7 cellular contexts compared by ENCODE assay signal in genomic region chr3:197555281-197556261, GRCh38. TPM values are rescaled to one million over a fixed set of nuclear protein-coding genes. Genes with fewer than 3 reads are reported as not detected.
DNase-seq lines count a peak whose midpoint lies in the region; ATAC-seq and TF ChIP-seq lines count a peak whose summit lies in the region.

A gene with protein sequence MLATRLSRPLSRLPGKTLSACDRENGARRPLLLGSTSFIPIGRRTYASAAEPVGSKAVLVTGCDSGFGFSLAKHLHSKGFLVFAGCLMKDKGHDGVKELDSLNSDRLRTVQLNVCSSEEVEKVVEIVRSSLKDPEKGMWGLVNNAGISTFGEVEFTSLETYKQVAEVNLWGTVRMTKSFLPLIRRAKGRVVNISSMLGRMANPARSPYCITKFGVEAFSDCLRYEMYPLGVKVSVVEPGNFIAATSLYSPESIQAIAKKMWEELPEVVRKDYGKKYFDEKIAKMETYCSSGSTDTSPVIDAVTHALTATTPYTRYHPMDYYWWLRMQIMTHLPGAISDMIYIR (minus strand): TSS chr3:197555968. CDS start chr3:197546443, 9,525 bp downstream.

- H3K4me3 Mint-ChIP-seq in activated CD8-positive, alpha-beta T cell treated with anti-CD3 and anti-CD28 coated beads for 36 hours = peak within 1 kb of the TSS; percentile 80

- DNase-seq in NCI-H345 treated with DMSO at 0.1 percent for 48 hours (lab: John Stamatoyannopoulos, UW; ENCODE audit: unreplicated experiment) (peak; percentile 57), mucosa of gallbladder (ENCODE audit: low spot score) (peak; percentile 32)
- peak; percentile 85 for DNase-seq in activated CD8-positive, alpha-beta T cell treated with anti-CD3 and anti-CD28 coated beads for 36 hours
- DNase-seq in effector CD8-positive, alpha-beta T cell (lab: John Stamatoyannopoulos, UW) = peak; percentile 35
- DNase-seq in stimulated activated CD8-positive, alpha-beta memory T cell treated with anti-CD3 and anti-CD28 coated beads, Interleukin-7, amount 100 ng/mL, for 1 hour (ENCODE audit: low read depth in 2 of 2) = peak; percentile 23 to 29

- peak; percentile 73 for TF ChIP-seq POLR2A in GM18505 (IDR thresholded peaks at IDR 0.05; ENCODE audit: borderline replicate concordance, extremely low read depth, insufficient read depth, insufficient read length)

- H3K27ac Mint-ChIP-seq in activated CD8-positive, alpha-beta T cell treated with anti-CD3 and anti-CD28 coated beads for 36 hours = peak within 1 kb of the TSS; percentile 88

- H3K36me3 Mint-ChIP-seq in activated CD8-positive, alpha-beta T cell treated with anti-CD3 and anti-CD28 coated beads for 36 hours (ENCODE audit: low read depth) = peaks cover 26% of the 10 kb centered on the region

- no peaks in the 10 kb centered on the region for H3K9me3 Mint-ChIP-seq in activated CD8-positive, alpha-beta T cell treated with anti-CD3 and anti-CD28 coated beads for 36 hours

- intact Hi-C loops in activated CD8-positive, alpha-beta T cell treated with anti-CD3 and anti-CD28 coated beads for 36 hours (cut with micrococcal nuclease) = no loop called here

- TF ChIP-seq CTCF in activated CD8-positive, alpha-beta T cell treated with anti-CD3 and anti-CD28 coated beads for 36 hours (IDR thresholded peaks at IDR 0.05) = no peak

- ATAC-seq in GM18505 (IDR thresholded peaks at IDR 0.05; ENCODE audit: unreplicated experiment) (peak; percentile 38), HG02973 (IDR thresholded peaks at IDR 0.05; ENCODE audit: unreplicated experiment) (peak; percentile 19)
- peak; percentile 49 for ATAC-seq in activated CD8-positive, alpha-beta T cell treated with anti-CD3 and anti-CD28 coated beads for 36 hours

- CTCF ChIA-PET in activated CD8-positive, alpha-beta T cell treated with anti-CD3 and anti-CD28 coated beads for 36 hours (lab: Charles Lee) = interaction anchor here (0.8 to 3.4 kb wide), 5 partner anchors 20 to 156 kb away, joined by 3 to 17 read pairs (median 3); no protein-coding TSS in a partner anchor

- H3K27me3 Mint-ChIP-seq in activated CD8-positive, alpha-beta T cell treated with anti-CD3 and anti-CD28 coated beads for 36 hours = peaks cover 17% of the 10 kb centered on the region

- POLR2A ChIA-PET in activated CD8-positive, alpha-beta T cell treated with anti-CD3 and anti-CD28 coated beads for 36 hours (lab: Charles Lee) = interaction anchor here (0.7 to 2.1 kb wide), 12 partner anchors 9 to 180 kb away, joined by 3 to 7 read pairs (median 4); no protein-coding TSS in a partner anchor

- peaks cover 23% of the 10 kb centered on the region for H3K4me1 Mint-ChIP-seq in activated CD8-positive, alpha-beta T cell treated with anti-CD3 and anti-CD28 coated beads for 36 hours (ENCODE audit: low read depth)

RNA-seq across cellular contexts. Expression of the gene that starts here (rescaled TPM):
- 100 to 1,000 TPM; 118 to 126 TPM for total RNA-seq in activated CD8-positive, alpha-beta T cell treated with anti-CD3 and anti-CD28 coated beads for 36 hours
- 62.8 TPM for total RNA-seq in mucosa of gallbladder

Comparison
In these comparisons a context has a peak if more than half of its experiments do, and no peak if none do; other contexts are left out.
1. Peak in every context shown above with its lines: DNase-seq and ATAC-seq.
2. DNase-seq: peak in every context shown above with its lines; median percentile 85 in activated CD8-positive, alpha-beta T cell treated with anti-CD3 and anti-CD28 coated beads for 36 hours; 57 in NCI-H345 treated with DMSO at 0.1 percent for 48 hours; 35 in effector CD8-positive, alpha-beta T cell; 32 in mucosa of gallbladder; 26 in stimulated activated CD8-positive, alpha-beta memory T cell treated with anti-CD3 and anti-CD28 coated beads, Interleukin-7, amount 100 ng/mL, for 1 hour.